Comparison of ENCODE assay signal across 11 cellular contexts in the genomic region with DNA sequence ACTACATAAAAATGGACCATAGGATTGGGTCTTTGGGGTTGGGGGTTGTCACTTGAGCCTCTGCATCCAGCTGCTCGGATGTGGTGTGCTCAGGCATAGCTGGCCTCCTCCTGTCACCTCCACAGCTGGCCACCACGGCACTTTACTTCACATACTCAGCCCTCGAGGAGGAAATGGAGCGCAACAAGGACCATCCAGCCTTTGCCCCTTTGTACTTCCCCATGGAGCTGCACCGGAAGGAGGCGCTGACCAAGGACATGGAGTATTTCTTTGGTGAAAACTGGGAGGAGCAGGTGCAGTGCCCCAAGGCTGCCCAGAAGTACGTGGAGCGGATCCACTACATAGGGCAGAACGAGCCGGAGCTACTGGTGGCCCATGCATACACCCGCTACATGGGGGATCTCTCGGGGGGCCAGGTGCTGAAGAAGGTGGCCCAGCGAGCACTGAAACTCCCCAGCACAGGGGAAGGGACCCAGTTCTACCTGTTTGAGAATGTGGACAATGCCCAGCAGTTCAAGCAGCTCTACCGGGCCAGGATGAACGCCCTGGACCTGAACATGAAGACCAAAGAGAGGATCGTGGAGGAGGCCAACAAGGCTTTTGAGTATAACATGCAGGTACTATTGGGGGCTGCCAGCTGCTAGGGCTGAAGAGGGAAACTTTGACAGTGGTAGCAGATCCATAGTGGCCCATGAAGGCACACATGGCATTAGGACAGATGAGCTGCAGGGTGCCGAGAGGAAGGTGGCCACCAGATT.
A peak's percentile ranks its signal among the peaks of the same experiment; 100 is the strongest.
DNase-seq lines count a peak whose midpoint lies in the region; ATAC-seq lines count a peak whose summit lies in the region.
"Had no signal": no experiment of that assay in that cellular context is flagged by ENCODE, and none has a peak within 500 bp of the region (broad histone marks: within the 10 kb centered on the region; RNA-seq: fewer than 3 reads in every experiment).

No MANE protein-coding gene starts in this region.

- H3K27me3 Mint-ChIP-seq in activated naive CD4-positive, alpha-beta T cell treated with anti-CD3 and anti-CD28 coated beads, Interleukin-2, amount 50 U/mL, for 24 hours: no peaks in the 10 kb centered on the region
- H3K27me3 Mint-ChIP-seq in activated naive CD8-positive, alpha-beta T cell treated with anti-CD3 and anti-CD28 coated beads, Interleukin-2, amount 50 U/mL, for 24 hours: no peaks in the 10 kb centered on the region
- H3K27me3 Mint-ChIP-seq in stimulated activated naive B cell treated with anti-CD40 and anti-IgM and Interleukin-4, amounts not matched to agents 10 μg/mL and 1 μg/mL and 100 μg/mL, for 72 hours: no peaks in the 10 kb centered on the region

- no peak for DNase-seq in activated naive CD4-positive, alpha-beta T cell treated with anti-CD3 and anti-CD28 coated beads, Interleukin-2, amount 50 U/mL, for 16 hours
- no peak for DNase-seq in activated naive CD8-positive, alpha-beta T cell treated with anti-CD3 and anti-CD28 coated beads, Interleukin-2, amount 50 U/mL, for 24 hours
- DNase-seq in stimulated activated naive B cell treated with anti-CD40 and anti-IgM and Interleukin-4, amounts not matched to agents 10 μg/mL and 1 μg/mL and 100 μg/mL, for 72 hours: no peak
- DNase-seq in T1000 (lab: John Stamatoyannopoulos, UW): no peak
- DNase-seq: glutamatergic neuron, midbrain, NCI-H1105 treated with DMSO at 0.1 percent for 48 hours, NCI-H345, pancreas had no signal

- H3K9me3 Mint-ChIP-seq in activated naive CD4-positive, alpha-beta T cell treated with anti-CD3 and anti-CD28 coated beads, Interleukin-2, amount 50 U/mL, for 24 hours: no peaks in the 10 kb centered on the region
- no peaks in the 10 kb centered on the region for H3K9me3 Mint-ChIP-seq in activated naive CD8-positive, alpha-beta T cell treated with anti-CD3 and anti-CD28 coated beads, Interleukin-2, amount 50 U/mL, for 24 hours
- H3K9me3 Mint-ChIP-seq in stimulated activated naive B cell treated with anti-CD40 and anti-IgM and Interleukin-4, amounts not matched to agents 10 μg/mL and 1 μg/mL and 100 μg/mL, for 72 hours: no peaks in the 10 kb centered on the region

- H3K4me1 Mint-ChIP-seq in activated naive CD4-positive, alpha-beta T cell treated with anti-CD3 and anti-CD28 coated beads, Interleukin-2, amount 50 U/mL, for 24 hours: peaks cover 66% of the 10 kb centered on the region
- peaks cover 42% of the 10 kb centered on the region for H3K4me1 Mint-ChIP-seq in activated naive CD8-positive, alpha-beta T cell treated with anti-CD3 and anti-CD28 coated beads, Interleukin-2, amount 50 U/mL, for 24 hours
- peaks cover 28 to 52% of the 10 kb centered on the region in 2 donors for H3K4me1 Mint-ChIP-seq in stimulated activated naive B cell treated with anti-CD40 and anti-IgM and Interleukin-4, amounts not matched to agents 10 μg/mL and 1 μg/mL and 100 μg/mL, for 72 hours

- no peak overlapping the region for H3K4me3 Mint-ChIP-seq in activated naive CD4-positive, alpha-beta T cell treated with anti-CD3 and anti-CD28 coated beads, Interleukin-2, amount 50 U/mL, for 24 hours
- no peak overlapping the region for H3K4me3 Mint-ChIP-seq in activated naive CD8-positive, alpha-beta T cell treated with anti-CD3 and anti-CD28 coated beads, Interleukin-2, amount 50 U/mL, for 24 hours
- H3K4me3 Mint-ChIP-seq in stimulated activated naive B cell treated with anti-CD40 and anti-IgM and Interleukin-4, amounts not matched to agents 10 μg/mL and 1 μg/mL and 100 μg/mL, for 72 hours: no peak overlapping the region

- ATAC-seq in activated naive CD8-positive, alpha-beta T cell treated with anti-CD3 and anti-CD28 coated beads, Interleukin-2, amount 50 U/mL, for 24 hours: no peak
- ATAC-seq in stimulated activated naive B cell treated with anti-CD40 and anti-IgM and Interleukin-4, amounts not matched to agents 10 μg/mL and 1 μg/mL and 100 μg/mL, for 72 hours (replicated peaks): no peak
- no peak for ATAC-seq in HG03469 (IDR thresholded peaks at IDR 0.05; ENCODE audit: unreplicated experiment)
- ATAC-seq: pancreas had no signal

- peaks cover 15% of the 10 kb centered on the region for H3K36me3 Mint-ChIP-seq in activated naive CD4-positive, alpha-beta T cell treated with anti-CD3 and anti-CD28 coated beads, Interleukin-2, amount 50 U/mL, for 24 hours
- peaks cover 28% of the 10 kb centered on the region for H3K36me3 Mint-ChIP-seq in activated naive CD8-positive, alpha-beta T cell treated with anti-CD3 and anti-CD28 coated beads, Interleukin-2, amount 50 U/mL, for 24 hours (ENCODE audit: low read depth)
- H3K36me3 Mint-ChIP-seq in stimulated activated naive B cell treated with anti-CD40 and anti-IgM and Interleukin-4, amounts not matched to agents 10 μg/mL and 1 μg/mL and 100 μg/mL, for 72 hours: peaks cover 44 to 55% of the 10 kb centered on the region in 2 donors

- H3K27ac Mint-ChIP-seq in activated naive CD4-positive, alpha-beta T cell treated with anti-CD3 and anti-CD28 coated beads, Interleukin-2, amount 50 U/mL, for 24 hours: peak overlapping the region; percentile 41
- peak overlapping the region; percentile 52 for H3K27ac Mint-ChIP-seq in activated naive CD8-positive, alpha-beta T cell treated with anti-CD3 and anti-CD28 coated beads, Interleukin-2, amount 50 U/mL, for 24 hours
- H3K27ac Mint-ChIP-seq in stimulated activated naive B cell treated with anti-CD40 and anti-IgM and Interleukin-4, amounts not matched to agents 10 μg/mL and 1 μg/mL and 100 μg/mL, for 72 hours: peak overlapping the region; percentile 37
